ENCODE assay signal across 8 cellular contexts in genomic region chr6:151324079-151324825, GRCh38.
DNase-seq lines count a peak whose midpoint lies in the region; ATAC-seq and TF ChIP-seq lines count a peak whose summit lies in the region.

No MANE protein-coding gene starts in this region.

- peaks cover 2% of the 10 kb centered on the region for H3K79me1 ChIP-seq in neuronal stem cell (ENCODE audit: low read depth, low read length)

- peaks cover 4 to 6% of the 10 kb centered on the region in 2 donors for H3K4me1 ChIP-seq in neuronal stem cell (ENCODE audit: control insufficient read depth in 2 of 2, insufficient read depth in 1 of 2, low read depth in 1 of 2, low read length in 2 of 2)
- peaks cover 20 to 39% (median 25%) of the 10 kb centered on the region in 4 donors for H3K4me1 ChIP-seq in stomach

- H3K9me3 ChIP-seq in neuronal stem cell (replicated peaks in 1 of 2; ENCODE audit: control insufficient read depth in 2 of 2, insufficient read depth in 1 of 2, low read depth in 1 of 2, low read length in 2 of 2) = no peaks in the 10 kb centered on the region
- no peaks in the 10 kb centered on the region for H3K9me3 ChIP-seq in stomach

- ATAC-seq in GM21360 (IDR thresholded peaks at IDR 0.05; ENCODE audit: unreplicated experiment) = peak; percentile 81
- peak; percentile 76 for ATAC-seq in activated T-helper 17 cell treated with anti-CD3 and anti-CD28 coated beads, Interleukin-2, amount 50 U/mL, for 72 hours (replicated peaks)

- H3K4me1 Mint-ChIP-seq in activated T-helper 17 cell treated with anti-CD3 and anti-CD28 coated beads, Interleukin-2, amount 50 U/mL, for 72 hours = no peaks in the 10 kb centered on the region

- no peaks in the 10 kb centered on the region for H3K36me3 Mint-ChIP-seq in activated T-helper 17 cell treated with anti-CD3 and anti-CD28 coated beads, Interleukin-2, amount 50 U/mL, for 72 hours (ENCODE audit: low read depth)

- no peak overlapping the region for H3K27ac Mint-ChIP-seq in activated T-helper 17 cell treated with anti-CD3 and anti-CD28 coated beads, Interleukin-2, amount 50 U/mL, for 72 hours

- TF ChIP-seq CTCF in stomach (IDR thresholded peaks at IDR 0.05) = peak in 6 of 7 experiments; percentile 58 to 98 (median 98)

- no peak overlapping the region for H2BK15ac ChIP-seq in neuronal stem cell (ENCODE audit: low read length)

- H2AFZ ChIP-seq in neuronal stem cell (ENCODE audit: low read length) = peak overlapping the region; percentile 72

- no peak overlapping the region for H2BK5ac ChIP-seq in neuronal stem cell (ENCODE audit: low read length)

- peak overlapping the region; percentile 31 for H3K27ac ChIP-seq in neuronal stem cell (replicated peaks; ENCODE audit: low read length)
- peak overlapping the region in 4 of 5 donors; percentile 64 to 91 (median 67) for H3K27ac ChIP-seq in stomach

- H3K27me3 Mint-ChIP-seq in activated T-helper 17 cell treated with anti-CD3 and anti-CD28 coated beads, Interleukin-2, amount 50 U/mL, for 72 hours = peaks cover 51% of the 10 kb centered on the region

- H3K23ac ChIP-seq in neuronal stem cell (ENCODE audit: low read depth, low read length, poor library complexity) = no peak overlapping the region

- peak; percentile 9 to 92 (median 66) for DNase-seq in C1 segment of cervical spinal cord (lab: John Stamatoyannopoulos, UW)
- peak; percentile 88 for DNase-seq in LHCN-M2 (ENCODE audit: low read depth)
- DNase-seq in RPMI7951 (ENCODE audit: low read depth) = peak; percentile 89
- peak; percentile 81 for DNase-seq in fibroblast of the conjunctiva (ENCODE audit: low read depth)
- DNase-seq in neuronal stem cell (ENCODE audit: low spot score) = peak; percentile 72
- peak; percentile 80 for DNase-seq in stomach

- peak; percentile 45 for TF ChIP-seq EP300 in stomach (IDR thresholded peaks at IDR 0.05)

- intact Hi-C loops in stomach (cut with DNase I; ENCODE audit: low total_unique reads) = loop anchor here (5.0 kb wide), 1 partner anchor 307 kb away; no protein-coding TSS in a partner anchor

- no peak overlapping the region for H4K8ac ChIP-seq in neuronal stem cell (ENCODE audit: low read depth, low read length)

- TF ChIP-seq POLR2A in stomach (IDR thresholded peaks at IDR 0.05) = no peak

- H2AK5ac ChIP-seq in neuronal stem cell (ENCODE audit: low read depth, low read length) = no peak overlapping the region

- peak overlapping the region; percentile 65 for H3K4me3 Mint-ChIP-seq in activated T-helper 17 cell treated with anti-CD3 and anti-CD28 coated beads, Interleukin-2, amount 50 U/mL, for 72 hours

- H3K36me3 ChIP-seq in neuronal stem cell (replicated peaks in 1 of 2; ENCODE audit: control insufficient read depth in 2 of 2, insufficient read depth in 2 of 2, low read length in 2 of 2) = no peaks in the 10 kb centered on the region
- H3K36me3 ChIP-seq in stomach = no peaks in the 10 kb centered on the region

- no peak overlapping the region for H2BK120ac ChIP-seq in neuronal stem cell (ENCODE audit: low read depth, low read length)

- no peak overlapping the region for H3K18ac ChIP-seq in neuronal stem cell (ENCODE audit: low read length)

- no peak overlapping the region for H4K91ac ChIP-seq in neuronal stem cell (ENCODE audit: low read depth, low read length, poor library complexity)

- H3K4me2 ChIP-seq in neuronal stem cell (ENCODE audit: insufficient read depth, low read length, poor library complexity, severe bottlenecking) = no peak overlapping the region

- no peak overlapping the region for H3K4ac ChIP-seq in neuronal stem cell (ENCODE audit: low read length)

- no peak overlapping the region for H3K14ac ChIP-seq in neuronal stem cell (ENCODE audit: low read length)

- no peak overlapping the region for H3K9ac ChIP-seq in neuronal stem cell (ENCODE audit: low read depth, low read length, poor library complexity)

- H3K4me3 ChIP-seq in neuronal stem cell (ENCODE audit: low read length in 2 of 2) = no peak overlapping the region
- H3K4me3 ChIP-seq in stomach = no peak overlapping the region

- WGBS in neuronal stem cell (ENCODE audit: extremely low coverage in 2 of 2, insufficient read length in 2 of 2, insufficient replicate concordance in 1 of 2), 2 donors = no CpG with 5 or more reads among the region's 15 CpGs
- WGBS in stomach, 5 donors = 11 to 14% (median 12%) methylated on average over 15 of the region's 15 CpGs

- H3K9me3 Mint-ChIP-seq in activated T-helper 17 cell treated with anti-CD3 and anti-CD28 coated beads, Interleukin-2, amount 50 U/mL, for 72 hours = no peaks in the 10 kb centered on the region

- H2BK12ac ChIP-seq in neuronal stem cell (ENCODE audit: low read length) = no peak overlapping the region

- H3K27me3 ChIP-seq in neuronal stem cell (ENCODE audit: control insufficient read depth in 3 of 3, insufficient read depth in 3 of 3, low read depth in 1 of 3, low read length in 3 of 3) = peaks cover 0 to 1% (median 0%) of the 10 kb centered on the region in 3 experiments
- H3K27me3 ChIP-seq in stomach = peaks cover 0 to 7% (median 0%) of the 10 kb centered on the region in 3 donors
